In genomic region chr7:107890962-107891618, GRCh38 we compare ENCODE assay signal across 8 cellular contexts. TPM values are rescaled to one million over a fixed set of nuclear protein-coding genes. Genes with fewer than 3 reads are reported as not detected.
DNase-seq lines count a peak whose midpoint lies in the region; ATAC-seq, FAIRE-seq and TF ChIP-seq lines count a peak whose summit lies in the region.

Gene DLD, plus strand, starts transcription at chr7:107891183. Its CDS starts 68 bp downstream, at chr7:107891251.

- peaks cover 51 to 62% of the 10 kb centered on the region in 2 donors for H3K4me1 Mint-ChIP-seq in immature natural killer cell

- peak within 1 kb of the TSS; percentile 95 to 100 (median 98) for H3K4me3 Mint-ChIP-seq in immature natural killer cell

- TF ChIP-seq CTCF in WI38 (IDR thresholded peaks at IDR 0.05; ENCODE audit: low read depth, low read length) (no peak), bronchial epithelial cell (IDR thresholded peaks at IDR 0.05; ENCODE audit: insufficient read depth, low read length, severe bottlenecking) (no peak), spleen (IDR thresholded peaks at IDR 0.05 in 8 of 11, conservative IDR thresholded peaks at IDR 0.05 in 3 of 11) (peak in 5 of 11 experiments; percentile 2 to 41 (median 22))

- H3K4me3 ChIP-seq in ACC112 (ENCODE audit: low read depth, low read length) (peak within 1 kb of the TSS; percentile 94), WI38 (ENCODE audit: low read depth, low read length) (peak within 1 kb of the TSS; percentile 84), bronchial epithelial cell (ENCODE audit: low read depth, low read length) (peak within 1 kb of the TSS; percentile 81), spleen (peak within 1 kb of the TSS; percentile 57 to 83 (median 69))

- H3K36me3 ChIP-seq in ACC112 (ENCODE audit: insufficient read depth, low read length), result peaks cover 16% of the 10 kb centered on the region
- no peaks in the 10 kb centered on the region for H3K36me3 ChIP-seq in bronchial epithelial cell (ENCODE audit: control insufficient read depth, insufficient read depth, low read length)
- peaks cover 0 to 31% (median 6%) of the 10 kb centered on the region in 6 donors for H3K36me3 ChIP-seq in spleen

- DNase-seq in NCI-H2227 (lab: John Stamatoyannopoulos, UW; ENCODE audit: unreplicated experiment) (peak; percentile 96), bronchial epithelial cell (ENCODE audit: low read depth) (peak; percentile 81), immature natural killer cell (peak; percentile 92 to 94 (median 93)), spleen (peak; percentile 99)

- H3K36me3 Mint-ChIP-seq in immature natural killer cell, result peaks cover 0 to 3% (median 0%) of the 10 kb centered on the region in 3 donors

- peaks cover 6 to 10% (median 8%) of the 10 kb centered on the region in 3 donors for H3K27me3 Mint-ChIP-seq in immature natural killer cell (ENCODE audit: low read depth in 3 of 3)

- intact Hi-C loops in spleen (cut with DNase I; ENCODE audit: low total_unique reads), result no loop called here

- TF ChIP-seq POLR2A in spleen (IDR thresholded peaks at IDR 0.05), result peak; percentile 60 to 76 (median 62)

- peak within 1 kb of the TSS; percentile 73 for H3K27ac ChIP-seq in ACC112 (ENCODE audit: low read depth, low read length)
- peak within 1 kb of the TSS; percentile 94 to 99 (median 98) for H3K27ac ChIP-seq in spleen

- 0 to 1% (median 0%) methylated on average over 39 to 54 of the region's 54 CpGs for WGBS in spleen, 5 donors

- peak; percentile 97 for ATAC-seq in GM18870 (IDR thresholded peaks at IDR 0.05; ENCODE audit: unreplicated experiment)
- ATAC-seq in HG03135 (IDR thresholded peaks at IDR 0.05; ENCODE audit: unreplicated experiment), result peak; percentile 98

- H3K27ac Mint-ChIP-seq in immature natural killer cell, result peak within 1 kb of the TSS; percentile 97 to 100 (median 100)

- peak within 1 kb of the TSS; percentile 83 for H2AFZ ChIP-seq in ACC112 (ENCODE audit: low read length, unreplicated experiment)

- H3K9me3 ChIP-seq in spleen, result no peaks in the 10 kb centered on the region

- FAIRE-seq in bronchial epithelial cell (lab: Jason Lieb, UNC), result no peak

- H3K4me1 ChIP-seq in ACC112 (ENCODE audit: control insufficient read depth, insufficient read depth, low read length, unreplicated experiment) (peaks cover 22% of the 10 kb centered on the region), spleen (peaks cover 30 to 57% (median 49%) of the 10 kb centered on the region in 6 donors)

- peaks cover 6% of the 10 kb centered on the region; the same call in 1 of the 2 replicates for H3K27me3 ChIP-seq in ACC112 (ENCODE audit: insufficient read depth, low read length)
- no peaks in the 10 kb centered on the region for H3K27me3 ChIP-seq in bronchial epithelial cell (ENCODE audit: control insufficient read depth, insufficient read depth, low read length)
- H3K27me3 ChIP-seq in spleen (replicated peaks in 1 of 7), result peaks cover 0 to 5% (median 0%) of the 10 kb centered on the region in 7 donors

- H3K79me2 ChIP-seq in ACC112 (ENCODE audit: control insufficient read depth, insufficient read depth, low read length, unreplicated experiment), result peaks cover 45% of the 10 kb centered on the region

- no peaks in the 10 kb centered on the region for H3K9me3 Mint-ChIP-seq in immature natural killer cell

RNA-seq across cellular contexts. Expression of gene DLD, which starts in this region (rescaled TPM):
- total RNA-seq in bronchial epithelial cell, result 43.7 and 52.6 TPM in 2 replicates
- 100 to 1,000 TPM in 1 of 3 donors, 10 to 100 TPM in 2; 52.2 to 102 (median 61.8) TPM for polyA plus RNA-seq in immature natural killer cell
- 100 to 1,000 TPM in 3 of 7 donors, 10 to 100 TPM in 4; 54.4 to 114 (median 65.7) TPM for total RNA-seq in spleen
- polyA plus RNA-seq in spleen, result 10 to 100 TPM; 19.6 to 29.4 (median 22.3) TPM

Comparison
In these comparisons a context has a peak if more than half of its experiments do, and no peak if none do; other contexts are left out.
1. Peak in every context shown above with its lines: DNase-seq, ATAC-seq, H3K4me3 ChIP-seq and H3K27ac ChIP-seq.